Comparison of ENCODE assay signal across 11 cellular contexts in the genomic region with DNA sequence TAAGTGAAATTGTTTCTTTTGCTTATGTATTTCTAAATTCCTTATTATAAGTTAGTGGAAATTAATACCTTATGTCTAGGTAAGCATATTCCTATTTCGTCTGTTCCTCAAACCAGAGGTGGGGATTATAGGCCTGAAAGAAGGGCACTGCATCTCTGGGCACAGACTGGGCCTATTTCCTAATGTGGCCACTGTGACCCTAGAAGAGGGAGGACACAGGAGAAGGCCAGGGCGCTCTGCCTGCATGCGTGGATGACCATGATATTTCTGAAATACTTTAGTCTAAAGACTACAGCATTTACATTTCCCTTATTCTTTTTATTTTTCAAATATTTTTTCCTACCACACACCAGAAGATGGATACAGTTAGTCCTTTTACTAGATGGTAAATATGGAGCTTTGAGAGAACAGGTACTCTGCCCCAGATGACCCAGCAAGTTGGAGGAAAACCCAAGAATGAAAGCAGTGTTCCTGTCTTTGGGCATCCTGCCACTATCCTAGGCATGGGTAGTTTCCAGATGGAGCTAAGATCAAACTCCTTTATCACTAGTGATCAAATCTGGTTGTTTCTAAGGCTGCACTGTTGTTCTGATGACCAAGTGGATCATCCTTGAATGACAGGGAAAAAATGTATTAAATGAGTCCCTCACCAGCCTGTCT. TPM values are rescaled to one million over a fixed set of nuclear protein-coding genes. Genes with fewer than 3 reads are reported as not detected.
DNase-seq lines count a peak whose midpoint lies in the region; ATAC-seq and TF ChIP-seq lines count a peak whose summit lies in the region.
"Had no signal": no experiment of that assay in that cellular context is flagged by ENCODE, and none has a peak within 500 bp of the region (broad histone marks: within the 10 kb centered on the region; RNA-seq: fewer than 3 reads in every experiment).

No MANE protein-coding gene starts in this region.

- no peaks in the 10 kb centered on the region for H3K27me3 Mint-ChIP-seq in WTC11 (ENCODE audit: low read depth)
- no peaks in the 10 kb centered on the region for H3K27me3 Mint-ChIP-seq in activated T-helper 17 cell treated with anti-CD3 and anti-CD28 coated beads, Interleukin-2, amount 50 U/mL, for 72 hours

- no peak for DNase-seq in WTC11 (ENCODE audit: low spot score)
- peak; percentile 43 for DNase-seq in globus pallidus (ENCODE audit: low spot score)
- DNase-seq in pons (ENCODE audit: low spot score) = peak; percentile 64
- no peak for DNase-seq in activated naive CD4-positive, alpha-beta T cell (lab: John Stamatoyannopoulos, UW)
- no peak for DNase-seq in activated CD4-positive, alpha-beta T cell treated with anti-CD3 and anti-CD28 coated beads, Interleukin-2, amount 50 U/mL, for 48 hours
- DNase-seq: activated CD4-positive, alpha-beta memory T cell treated with anti-CD3 and anti-CD28 coated beads for 36 hours; KBM-7 had no signal

- peak overlapping the region; percentile 72 for H3K27ac ChIP-seq in 22Rv1
- H3K27ac ChIP-seq: neutrophil had no signal

- H3K27ac Mint-ChIP-seq in WTC11 = peak overlapping the region; percentile 73
- no peak overlapping the region for H3K27ac Mint-ChIP-seq in activated T-helper 17 cell treated with anti-CD3 and anti-CD28 coated beads, Interleukin-2, amount 50 U/mL, for 72 hours
- H3K27ac Mint-ChIP-seq: activated CD4-positive, alpha-beta memory T cell treated with anti-CD3 and anti-CD28 coated beads for 36 hours had no signal

- POLR2A ChIA-PET in WTC11 (lab: Charles Lee) = interaction anchor here (0.9 to 1.2 kb wide), 2 partner anchors 20 to 36 kb away, joined by 4 to 6 read pairs; no protein-coding TSS in a partner anchor

- TF ChIP-seq CTCF in 22Rv1 (IDR thresholded peaks at IDR 0.05) (no peak), WTC11 (IDR thresholded peaks at IDR 0.05) (no peak)

- H3K36me3 Mint-ChIP-seq in WTC11 = no peaks in the 10 kb centered on the region
- H3K36me3 Mint-ChIP-seq in activated T-helper 17 cell treated with anti-CD3 and anti-CD28 coated beads, Interleukin-2, amount 50 U/mL, for 72 hours (ENCODE audit: low read depth) = no peaks in the 10 kb centered on the region
- H3K36me3 Mint-ChIP-seq: activated CD4-positive, alpha-beta memory T cell treated with anti-CD3 and anti-CD28 coated beads for 36 hours had no signal

- ATAC-seq in WTC11 = no peak; the same call in 1 of the 2 replicates
- no peak for ATAC-seq in activated T-helper 17 cell treated with anti-CD3 and anti-CD28 coated beads, Interleukin-2, amount 50 U/mL, for 72 hours (replicated peaks)
- no peak for ATAC-seq in GM21737 (IDR thresholded peaks at IDR 0.05; ENCODE audit: unreplicated experiment)

- CTCF ChIA-PET in WTC11 (lab: Charles Lee) = interaction anchor here (0.9 to 1.7 kb wide), 7 partner anchors 21 to 527 kb away, joined by 3 to 14 read pairs (median 3); no protein-coding TSS in a partner anchor

- H3K9me3 Mint-ChIP-seq in WTC11 = no peaks in the 10 kb centered on the region
- no peaks in the 10 kb centered on the region for H3K9me3 Mint-ChIP-seq in activated T-helper 17 cell treated with anti-CD3 and anti-CD28 coated beads, Interleukin-2, amount 50 U/mL, for 72 hours
- H3K9me3 Mint-ChIP-seq: activated CD4-positive, alpha-beta memory T cell treated with anti-CD3 and anti-CD28 coated beads for 36 hours had no signal

- H3K4me3 Mint-ChIP-seq in WTC11 = no peak overlapping the region
- no peak overlapping the region for H3K4me3 Mint-ChIP-seq in activated T-helper 17 cell treated with anti-CD3 and anti-CD28 coated beads, Interleukin-2, amount 50 U/mL, for 72 hours
- H3K4me3 Mint-ChIP-seq: activated CD4-positive, alpha-beta memory T cell treated with anti-CD3 and anti-CD28 coated beads for 36 hours had no signal

- H3K4me1 Mint-ChIP-seq in WTC11 = peaks cover 47% of the 10 kb centered on the region
- no peaks in the 10 kb centered on the region for H3K4me1 Mint-ChIP-seq in activated T-helper 17 cell treated with anti-CD3 and anti-CD28 coated beads, Interleukin-2, amount 50 U/mL, for 72 hours

TF ChIP-seq in WTC11, 78 proteins besides CTCF, POLR2A, EP300 and RAD21 (continues in another document):
- TF ChIP-seq, protein P1, sequence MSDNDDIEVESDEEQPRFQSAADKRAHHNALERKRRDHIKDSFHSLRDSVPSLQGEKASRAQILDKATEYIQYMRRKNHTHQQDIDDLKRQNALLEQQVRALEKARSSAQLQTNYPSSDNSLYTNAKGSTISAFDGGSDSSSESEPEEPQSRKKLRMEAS (CRISPR knock-in tag; IDR thresholded peaks at IDR 0.05) = no peak
- TF ChIP-seq, protein P2, sequence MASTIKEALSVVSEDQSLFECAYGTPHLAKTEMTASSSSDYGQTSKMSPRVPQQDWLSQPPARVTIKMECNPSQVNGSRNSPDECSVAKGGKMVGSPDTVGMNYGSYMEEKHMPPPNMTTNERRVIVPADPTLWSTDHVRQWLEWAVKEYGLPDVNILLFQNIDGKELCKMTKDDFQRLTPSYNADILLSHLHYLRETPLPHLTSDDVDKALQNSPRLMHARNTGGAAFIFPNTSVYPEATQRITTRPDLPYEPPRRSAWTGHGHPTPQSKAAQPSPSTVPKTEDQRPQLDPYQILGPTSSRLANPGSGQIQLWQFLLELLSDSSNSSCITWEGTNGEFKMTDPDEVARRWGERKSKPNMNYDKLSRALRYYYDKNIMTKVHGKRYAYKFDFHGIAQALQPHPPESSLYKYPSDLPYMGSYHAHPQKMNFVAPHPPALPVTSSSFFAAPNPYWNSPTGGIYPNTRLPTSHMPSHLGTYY (CRISPR knock-in tag; IDR thresholded peaks at IDR 0.05) = no peak
- TF ChIP-seq, protein P3, sequence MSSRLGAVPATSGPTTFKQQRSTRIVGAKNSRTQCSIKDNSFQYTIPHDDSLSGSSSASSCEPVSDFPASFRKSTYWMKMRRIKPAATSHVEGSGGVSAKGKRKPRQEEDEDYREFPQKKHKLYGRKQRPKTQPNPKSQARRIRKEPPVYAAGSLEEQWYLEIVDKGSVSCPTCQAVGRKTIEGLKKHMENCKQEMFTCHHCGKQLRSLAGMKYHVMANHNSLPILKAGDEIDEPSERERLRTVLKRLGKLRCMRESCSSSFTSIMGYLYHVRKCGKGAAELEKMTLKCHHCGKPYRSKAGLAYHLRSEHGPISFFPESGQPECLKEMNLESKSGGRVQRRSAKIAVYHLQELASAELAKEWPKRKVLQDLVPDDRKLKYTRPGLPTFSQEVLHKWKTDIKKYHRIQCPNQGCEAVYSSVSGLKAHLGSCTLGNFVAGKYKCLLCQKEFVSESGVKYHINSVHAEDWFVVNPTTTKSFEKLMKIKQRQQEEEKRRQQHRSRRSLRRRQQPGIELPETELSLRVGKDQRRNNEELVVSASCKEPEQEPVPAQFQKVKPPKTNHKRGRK (CRISPR knock-in tag; IDR thresholded peaks at IDR 0.05; ENCODE audit: borderline replicate concordance) = no peak
- no peak for TF ChIP-seq SOX15 (CRISPR knock-in tag; IDR thresholded peaks at IDR 0.05)
- no peak for TF ChIP-seq ZNF138 (CRISPR knock-in tag; conservative IDR thresholded peaks at IDR 0.05)
- TF ChIP-seq SMAD3 (CRISPR knock-in tag; IDR thresholded peaks at IDR 0.05; ENCODE audit: borderline replicate concordance) = no peak
- TF ChIP-seq, protein P4, sequence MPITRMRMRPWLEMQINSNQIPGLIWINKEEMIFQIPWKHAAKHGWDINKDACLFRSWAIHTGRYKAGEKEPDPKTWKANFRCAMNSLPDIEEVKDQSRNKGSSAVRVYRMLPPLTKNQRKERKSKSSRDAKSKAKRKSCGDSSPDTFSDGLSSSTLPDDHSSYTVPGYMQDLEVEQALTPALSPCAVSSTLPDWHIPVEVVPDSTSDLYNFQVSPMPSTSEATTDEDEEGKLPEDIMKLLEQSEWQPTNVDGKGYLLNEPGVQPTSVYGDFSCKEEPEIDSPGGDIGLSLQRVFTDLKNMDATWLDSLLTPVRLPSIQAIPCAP (CRISPR knock-in tag; IDR thresholded peaks at IDR 0.05) = no peak
- TF ChIP-seq, protein P5, sequence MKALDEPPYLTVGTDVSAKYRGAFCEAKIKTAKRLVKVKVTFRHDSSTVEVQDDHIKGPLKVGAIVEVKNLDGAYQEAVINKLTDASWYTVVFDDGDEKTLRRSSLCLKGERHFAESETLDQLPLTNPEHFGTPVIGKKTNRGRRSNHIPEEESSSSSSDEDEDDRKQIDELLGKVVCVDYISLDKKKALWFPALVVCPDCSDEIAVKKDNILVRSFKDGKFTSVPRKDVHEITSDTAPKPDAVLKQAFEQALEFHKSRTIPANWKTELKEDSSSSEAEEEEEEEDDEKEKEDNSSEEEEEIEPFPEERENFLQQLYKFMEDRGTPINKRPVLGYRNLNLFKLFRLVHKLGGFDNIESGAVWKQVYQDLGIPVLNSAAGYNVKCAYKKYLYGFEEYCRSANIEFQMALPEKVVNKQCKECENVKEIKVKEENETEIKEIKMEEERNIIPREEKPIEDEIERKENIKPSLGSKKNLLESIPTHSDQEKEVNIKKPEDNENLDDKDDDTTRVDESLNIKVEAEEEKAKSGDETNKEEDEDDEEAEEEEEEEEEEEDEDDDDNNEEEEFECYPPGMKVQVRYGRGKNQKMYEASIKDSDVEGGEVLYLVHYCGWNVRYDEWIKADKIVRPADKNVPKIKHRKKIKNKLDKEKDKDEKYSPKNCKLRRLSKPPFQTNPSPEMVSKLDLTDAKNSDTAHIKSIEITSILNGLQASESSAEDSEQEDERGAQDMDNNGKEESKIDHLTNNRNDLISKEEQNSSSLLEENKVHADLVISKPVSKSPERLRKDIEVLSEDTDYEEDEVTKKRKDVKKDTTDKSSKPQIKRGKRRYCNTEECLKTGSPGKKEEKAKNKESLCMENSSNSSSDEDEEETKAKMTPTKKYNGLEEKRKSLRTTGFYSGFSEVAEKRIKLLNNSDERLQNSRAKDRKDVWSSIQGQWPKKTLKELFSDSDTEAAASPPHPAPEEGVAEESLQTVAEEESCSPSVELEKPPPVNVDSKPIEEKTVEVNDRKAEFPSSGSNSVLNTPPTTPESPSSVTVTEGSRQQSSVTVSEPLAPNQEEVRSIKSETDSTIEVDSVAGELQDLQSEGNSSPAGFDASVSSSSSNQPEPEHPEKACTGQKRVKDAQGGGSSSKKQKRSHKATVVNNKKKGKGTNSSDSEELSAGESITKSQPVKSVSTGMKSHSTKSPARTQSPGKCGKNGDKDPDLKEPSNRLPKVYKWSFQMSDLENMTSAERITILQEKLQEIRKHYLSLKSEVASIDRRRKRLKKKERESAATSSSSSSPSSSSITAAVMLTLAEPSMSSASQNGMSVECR (CRISPR knock-in tag; IDR thresholded peaks at IDR 0.05; ENCODE audit: borderline replicate concordance) = no peak
- TF ChIP-seq EMX1 (CRISPR knock-in tag; IDR thresholded peaks at IDR 0.05) = no peak
- TF ChIP-seq ESRRA (CRISPR knock-in tag; IDR thresholded peaks at IDR 0.05; ENCODE audit: borderline replicate concordance) = no peak
- TF ChIP-seq JUN (CRISPR knock-in tag; IDR thresholded peaks at IDR 0.05) = no peak
- no peak for TF ChIP-seq SP1 (CRISPR knock-in tag; conservative IDR thresholded peaks at IDR 0.05)
- no peak for TF ChIP-seq CREB1 (CRISPR knock-in tag; IDR thresholded peaks at IDR 0.05)

RNA-seq across cellular contexts. Expression of a gene that starts 27.8 kb away (rescaled TPM):
- total RNA-seq in WTC11 (2021) = 7.3 to 9.4 TPM (median 8.7 TPM) in 3 replicates
- 1 to 10 TPM; 1.3 to 1.9 TPM for total RNA-seq in activated T-helper 17 cell treated with anti-CD3 and anti-CD28 coated beads, Interleukin-2, amount 50 U/mL, for 72 hours

Comparison
In these comparisons a context has a peak if more than half of its experiments do, and no peak if none do; other contexts are left out.
1. DNase-seq: peak in globus pallidus (single experiment) and pons (single experiment); none in WTC11 (single experiment), activated naive CD4-positive, alpha-beta T cell (0 of 4) and activated CD4-positive, alpha-beta T cell treated with anti-CD3 and anti-CD28 coated beads, Interleukin-2, amount 50 U/mL, for 48 hours (0 of 2).